9 cellular contexts compared by ENCODE assay signal in the genomic region with DNA sequence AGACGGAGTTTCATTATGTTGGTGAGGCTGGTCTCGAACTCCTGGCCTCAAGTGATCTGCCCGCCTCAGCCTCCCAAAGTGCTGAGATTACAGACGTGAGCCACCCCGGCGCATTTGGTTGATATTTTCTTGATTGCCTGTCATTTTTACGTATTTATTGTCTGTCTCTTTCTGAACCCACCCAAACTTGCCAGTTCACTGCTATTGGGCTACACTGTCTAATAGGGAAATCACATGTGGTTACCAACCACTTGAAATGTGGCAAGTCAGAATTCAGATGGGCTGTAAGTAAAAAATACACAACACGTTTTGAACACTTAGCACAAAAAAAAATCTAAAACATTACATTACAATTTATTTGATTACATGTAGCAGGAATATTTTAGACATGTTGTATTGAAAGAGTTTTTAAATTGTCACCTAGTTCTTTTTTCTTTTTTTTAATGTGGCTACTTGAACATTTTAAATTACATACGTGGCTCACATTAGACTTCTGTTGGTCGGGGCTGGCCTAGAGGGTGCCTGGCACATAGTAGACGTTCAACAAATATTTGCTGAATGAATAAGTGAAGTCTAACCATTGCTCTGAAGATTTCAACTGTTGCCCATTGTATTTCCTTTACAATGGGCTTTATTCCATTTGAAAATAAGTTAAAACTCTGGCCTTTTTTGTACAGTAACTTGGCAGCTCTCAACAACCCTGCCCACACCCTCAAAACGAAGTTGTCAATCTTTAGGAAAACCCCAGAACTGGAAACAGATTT. TPM values are rescaled to one million over a fixed set of nuclear protein-coding genes. Genes with fewer than 3 reads are reported as not detected.
DNase-seq lines count a peak whose midpoint lies in the region; ATAC-seq, FAIRE-seq and TF ChIP-seq lines count a peak whose summit lies in the region.
"Had no signal": no experiment of that assay in that cellular context is flagged by ENCODE, and none has a peak within 500 bp of the region (broad histone marks: within the 10 kb centered on the region; RNA-seq: fewer than 3 reads in every experiment).

No MANE protein-coding gene starts in this region.

- H3K9me3 Mint-ChIP-seq in activated CD8-positive, alpha-beta memory T cell treated with anti-CD3 and anti-CD28 coated beads, Interleukin-2, amount 10 ng/mL, durations not matched to agents 7 days and 5 days (ENCODE audit: low read depth) = no peaks in the 10 kb centered on the region

- TF ChIP-seq CTCF in ascending aorta (IDR thresholded peaks at IDR 0.05) = no peak
- TF ChIP-seq CTCF in kidney (IDR thresholded peaks at IDR 0.05; ENCODE audit: borderline replicate concordance, extremely low read depth, insufficient read depth) = no peak
- TF ChIP-seq CTCF in thoracic aorta (IDR thresholded peaks at IDR 0.05) = no peak
- no peak for TF ChIP-seq CTCF in GM10248 (IDR thresholded peaks at IDR 0.05; ENCODE audit: control extremely low read depth, extremely low read depth, low read depth, missing control alignments)

- H3K4me3 ChIP-seq in ascending aorta (peak overlapping the region; percentile 75 to 86), kidney (ENCODE audit: low read length in 2 of 2) (peak overlapping the region; percentile 86 to 95), thoracic aorta (peak overlapping the region; percentile 95)

- no peaks in the 10 kb centered on the region for H3K36me3 ChIP-seq in ascending aorta
- H3K36me3 ChIP-seq in kidney (ENCODE audit: control insufficient read depth in 1 of 2, insufficient read depth in 2 of 2, low read length in 2 of 2) = no peaks in the 10 kb centered on the region
- H3K36me3 ChIP-seq in thoracic aorta = no peaks in the 10 kb centered on the region

- no peak for DNase-seq in activated CD8-positive, alpha-beta memory T cell treated with anti-CD3 and anti-CD28 coated beads, Interleukin-2, amount 10 ng/mL, durations not matched to agents 7 days and 5 days
- DNase-seq in activated CD8-positive, alpha-beta memory T cell treated with anti-CD3 and anti-CD28 coated beads, Interleukin-2, amount 50 U/mL, for 4 hours = no peak
- DNase-seq in ascending aorta (ENCODE audit: low spot score in 2 of 2) (no peak), kidney (no peak), thoracic aorta (ENCODE audit: low spot score) (no peak), GDM1 (lab: John Stamatoyannopoulos, UW) (no peak), GM10248 (ENCODE audit: extremely low spot score) (no peak)
- DNase-seq: stimulated activated CD4-positive, alpha-beta T cell treated with anti-CD3 and anti-CD28 coated beads, Interleukin-4, amount 100 ng/mL, for 4 hours had no signal

- H3K9me3 ChIP-seq in ascending aorta (no peaks in the 10 kb centered on the region), kidney (ENCODE audit: control insufficient read depth in 1 of 2, low read length in 2 of 2) (no peaks in the 10 kb centered on the region), thoracic aorta (no peaks in the 10 kb centered on the region)

- peak overlapping the region; percentile 84 for H3K4me3 Mint-ChIP-seq in activated CD8-positive, alpha-beta memory T cell treated with anti-CD3 and anti-CD28 coated beads, Interleukin-2, amount 10 ng/mL, durations not matched to agents 7 days and 5 days

- no peaks in the 10 kb centered on the region for H3K27me3 Mint-ChIP-seq in activated CD8-positive, alpha-beta memory T cell treated with anti-CD3 and anti-CD28 coated beads, Interleukin-2, amount 10 ng/mL, durations not matched to agents 7 days and 5 days

- FAIRE-seq in kidney (lab: Jason Lieb, UNC) = peak; percentile 11

- POLR2A ChIA-PET in GM10248 (lab: Yijun Ruan, JAX) = no interaction called here

- no peak for ATAC-seq in activated CD8-positive, alpha-beta memory T cell treated with anti-CD3 and anti-CD28 coated beads, Interleukin-2, amount 10 ng/mL, durations not matched to agents 7 days and 5 days
- ATAC-seq in thoracic aorta (ENCODE audit: insufficient number of reproducible peaks, low FRiP score, low read depth) (no peak), GM19023 (IDR thresholded peaks at IDR 0.05; ENCODE audit: unreplicated experiment) (no peak)

- H3K27ac ChIP-seq in ascending aorta (peak overlapping the region; percentile 95 to 99), kidney (ENCODE audit: low read depth in 2 of 2, low read length in 2 of 2) (peak overlapping the region in 1 of 2 donors; percentile 97), thoracic aorta (peak overlapping the region; percentile 96 to 97)

- H3K4me1 Mint-ChIP-seq in activated CD8-positive, alpha-beta memory T cell treated with anti-CD3 and anti-CD28 coated beads, Interleukin-2, amount 10 ng/mL, durations not matched to agents 7 days and 5 days = peaks cover 42% of the 10 kb centered on the region

- CTCF ChIA-PET in activated CD8-positive, alpha-beta memory T cell treated with anti-CD3 and anti-CD28 coated beads, Interleukin-2, amount 10 ng/mL, durations not matched to agents 7 days and 5 days (lab: Charles Lee) = interaction anchor here (0.9 to 1.5 kb wide), 3 partner anchors 41 to 317 kb away, joined by 3 to 4 read pairs (median 3); a partner anchor contains a TSS
- CTCF ChIA-PET in GM10248 (lab: Yijun Ruan, JAX) = interaction anchor here (1.7 to 3.7 kb wide), 2 partner anchors 184 to 317 kb away, joined by 7 to 18 read pairs; a partner anchor contains a TSS

- peaks cover 0 to 15% of the 10 kb centered on the region in 2 donors for H3K4me1 ChIP-seq in ascending aorta
- peaks cover 13 to 17% of the 10 kb centered on the region in 2 donors for H3K4me1 ChIP-seq in kidney (ENCODE audit: control insufficient read depth in 1 of 2, insufficient read depth in 1 of 2, low read depth in 1 of 2, low read length in 2 of 2)
- H3K4me1 ChIP-seq in thoracic aorta (ENCODE audit: control insufficient read depth in 1 of 2, low read depth in 2 of 2) = peaks cover 22 to 59% of the 10 kb centered on the region in 2 donors

- H3K36me3 Mint-ChIP-seq in activated CD8-positive, alpha-beta memory T cell treated with anti-CD3 and anti-CD28 coated beads, Interleukin-2, amount 10 ng/mL, durations not matched to agents 7 days and 5 days = peaks cover 6% of the 10 kb centered on the region

- peak overlapping the region; percentile 4 to 98 for H3K9ac ChIP-seq in kidney (ENCODE audit: low read length in 2 of 2)

- peak overlapping the region; percentile 91 for H3K27ac Mint-ChIP-seq in activated CD8-positive, alpha-beta memory T cell treated with anti-CD3 and anti-CD28 coated beads, Interleukin-2, amount 10 ng/mL, durations not matched to agents 7 days and 5 days

- H3K27me3 ChIP-seq in ascending aorta = no peaks in the 10 kb centered on the region
- no peaks in the 10 kb centered on the region for H3K27me3 ChIP-seq in thoracic aorta (replicated peaks; ENCODE audit: insufficient read depth)

- intact Hi-C loops in ascending aorta (cut with DNase I) = no loop called here
- intact Hi-C loops in kidney (cut with DNase I) = no loop called here

RNA-seq across cellular contexts. Expression of a gene that starts 1.9 kb away (rescaled TPM):
- 10 to 100 TPM; 44.1 to 52.1 TPM for total RNA-seq in activated CD8-positive, alpha-beta memory T cell treated with anti-CD3 and anti-CD28 coated beads, Interleukin-2, amount 10 ng/mL, durations not matched to agents 7 days and 5 days
- 68.6 TPM for total RNA-seq in ascending aorta
- 72.5 TPM for total RNA-seq in kidney
- 48.8 TPM for polyA plus RNA-seq in kidney (ENCODE audit: insufficient read depth, low read depth, low replicate concordance)
- 10 to 100 TPM; 88.9 to 95.1 TPM for total RNA-seq in thoracic aorta

RNA-seq across cellular contexts. Expression of a gene that starts 42.6 kb away (rescaled TPM):
- 10 to 100 TPM; 55.4 to 55.7 TPM for total RNA-seq in activated CD8-positive, alpha-beta memory T cell treated with anti-CD3 and anti-CD28 coated beads, Interleukin-2, amount 10 ng/mL, durations not matched to agents 7 days and 5 days
- total RNA-seq in ascending aorta (5.2 TPM), kidney (13.0 TPM), thoracic aorta (1 to 10 TPM; 5.4 to 6.9 TPM)
- polyA plus RNA-seq in kidney (ENCODE audit: insufficient read depth, low read depth, low replicate concordance) = 7.0 TPM

RNA-seq across cellular contexts. Expression of a gene that starts 44.7 kb away (rescaled TPM):
- total RNA-seq in activated CD8-positive, alpha-beta memory T cell treated with anti-CD3 and anti-CD28 coated beads, Interleukin-2, amount 10 ng/mL, durations not matched to agents 7 days and 5 days = 10 to 100 TPM in 1 of 2 experiments, 1 to 10 TPM in 1; 9.2 to 14.4 TPM
- total RNA-seq in ascending aorta = 38.3 TPM
- 26.1 TPM for total RNA-seq in kidney
- polyA plus RNA-seq in kidney (ENCODE audit: insufficient read depth, low read depth, low replicate concordance) = 15.8 TPM
- total RNA-seq in thoracic aorta = 10 to 100 TPM; 13.0 to 21.9 TPM
